Comparison of ENCODE assay signal across 13 cellular contexts in the genomic region with DNA sequence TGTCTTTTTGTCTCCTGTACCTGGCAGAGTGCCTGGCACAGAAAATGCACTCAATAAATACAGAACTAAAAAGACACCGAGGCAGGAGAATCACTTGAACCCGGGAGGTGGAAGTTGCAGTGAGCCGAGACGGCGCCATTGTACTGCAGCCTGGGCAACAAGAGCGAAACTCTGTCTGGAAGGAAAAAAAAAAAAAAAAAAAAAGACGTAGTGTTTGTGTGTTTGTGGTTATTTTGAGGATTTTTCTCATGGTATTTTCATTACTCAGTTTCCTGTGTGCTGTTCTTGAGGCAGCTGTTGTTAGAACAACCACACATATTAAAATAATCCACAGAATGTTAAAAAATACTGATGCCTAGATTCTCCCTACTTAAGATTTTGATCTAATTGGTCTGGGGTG.
DNase-seq lines count a peak whose midpoint lies in the region; ATAC-seq and TF ChIP-seq lines count a peak whose summit lies in the region.
"Had no signal": no experiment of that assay in that cellular context is flagged by ENCODE, and none has a peak within 500 bp of the region (broad histone marks: within the 10 kb centered on the region; RNA-seq: fewer than 3 reads in every experiment).

No MANE protein-coding gene starts in this region.

- H3K4me3 Mint-ChIP-seq in T-cell = no peak overlapping the region
- H3K4me3 Mint-ChIP-seq: CD8-positive, alpha-beta memory T cell had no signal

- CTCF ChIA-PET in T-cell (lab: Charles Lee) = no interaction called here

- peak; percentile 91 for DNase-seq in ELR (ENCODE audit: low read depth)
- DNase-seq in NCI-H226 = peak; percentile 57
- peak; percentile 64 to 91 for DNase-seq in cardiac fibroblast (ENCODE audit: low read depth in 2 of 2)
- DNase-seq in non-pigmented ciliary epithelial cell (ENCODE audit: low read depth) = peak; percentile 67
- DNase-seq in T-cell = no peak
- no peak for DNase-seq in activated CD4-positive, alpha-beta T cell treated with anti-CD3 and anti-CD28 coated beads, Interleukin-2, amount 50 U/mL, for 48 hours
- DNase-seq: activated CD4-positive, alpha-beta T cell treated with anti-CD3 and anti-CD28 coated beads for 48 hours; CD8-positive, alpha-beta memory T cell; hippocampal formation; NCI-H2029 had no signal

- POLR2A ChIA-PET in T-cell (lab: Charles Lee) = no interaction called here

- H3K9me3 Mint-ChIP-seq in T-cell = peaks cover 0 to 12% (median 6%) of the 10 kb centered on the region in 3 donors

- H3K4me3 ChIP-seq in cardiac fibroblast (replicated peaks in 1 of 2; ENCODE audit: low read depth in 2 of 2, low read length in 2 of 2) = no peak overlapping the region
- H3K4me3 ChIP-seq: prostate gland had no signal

- H3K36me3 Mint-ChIP-seq in T-cell = no peaks in the 10 kb centered on the region
- H3K36me3 Mint-ChIP-seq: CD8-positive, alpha-beta memory T cell had no signal

- H3K4me1 Mint-ChIP-seq in T-cell = no peaks in the 10 kb centered on the region
- H3K4me1 Mint-ChIP-seq: CD8-positive, alpha-beta memory T cell had no signal

- H3K27me3 Mint-ChIP-seq in T-cell = no peaks in the 10 kb centered on the region
- H3K27me3 Mint-ChIP-seq: CD8-positive, alpha-beta memory T cell had no signal

- H3K27ac Mint-ChIP-seq in T-cell = no peak overlapping the region
- H3K27ac Mint-ChIP-seq: CD8-positive, alpha-beta memory T cell had no signal

- no peak for ATAC-seq in T-cell (replicated peaks in 1 of 4)
- ATAC-seq in HG03280 (IDR thresholded peaks at IDR 0.05; ENCODE audit: unreplicated experiment) = no peak
- ATAC-seq in HG03045 (IDR thresholded peaks at IDR 0.05; ENCODE audit: unreplicated experiment) = no peak

- TF ChIP-seq CTCF in cardiac fibroblast (IDR thresholded peaks at IDR 0.05; ENCODE audit: low read depth, low read length) = no peak

Comparison
In these comparisons a context has a peak if more than half of its experiments do, and no peak if none do; other contexts are left out.
1. DNase-seq: peak in ELR (single experiment), NCI-H226 (single experiment), cardiac fibroblast (2 of 2) and non-pigmented ciliary epithelial cell (single experiment); none in T-cell (0 of 34) and activated CD4-positive, alpha-beta T cell treated with anti-CD3 and anti-CD28 coated beads, Interleukin-2, amount 50 U/mL, for 48 hours (0 of 2).